Comparison of ENCODE assay signal across 21 cellular contexts in the genomic region with DNA sequence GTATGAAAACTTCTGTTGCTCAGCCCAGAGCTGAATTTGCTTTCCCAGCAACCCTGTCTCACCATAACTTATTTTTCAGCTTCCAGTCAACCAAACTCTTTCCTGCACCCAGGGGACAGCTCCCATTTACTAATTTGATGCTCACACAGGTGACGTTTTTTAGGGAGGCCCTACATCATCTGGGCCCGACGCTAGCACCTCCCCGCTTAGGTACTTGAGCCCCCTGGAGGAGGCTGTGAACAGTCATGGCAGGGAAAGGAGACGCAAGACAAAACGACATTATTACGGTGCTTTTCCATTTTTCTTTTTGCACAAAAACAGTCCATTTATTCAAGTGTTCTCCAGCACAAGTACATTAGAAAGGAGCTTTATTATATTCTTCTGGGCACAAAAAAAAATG.
"Had no signal": no experiment of that assay in that cellular context is flagged by ENCODE, and none has a peak within 500 bp of the region (broad histone marks: within the 10 kb centered on the region; RNA-seq: fewer than 3 reads in every experiment).

No MANE protein-coding gene starts in this region.

- H3K36me3 ChIP-seq: breast epithelium had no signal

- FAIRE-seq: endothelial cell of umbilical vein, pancreas had no signal

- H3K4me3 ChIP-seq: ascending aorta, breast epithelium, esophagus muscularis mucosa, mucosa of descending colon, pancreas, testis had no signal

- H3K9me3 Mint-ChIP-seq: activated T-cell treated with anti-CD3 and anti-CD28 coated beads, Interleukin-2, amount 50 U/mL, for 4 hours; memory B cell; naive B cell; stimulated activated effector memory CD8-positive, alpha-beta T cell treated with anti-CD3 and anti-CD28 coated beads, Interleukin-12 subunit alpha, Interleukin-12 subunit beta, amount 100 ng/mL, for 72 hours; type B pancreatic cell had no signal

- H3K9me3 ChIP-seq: ascending aorta, breast epithelium, esophagus muscularis mucosa, mucosa of descending colon, neutrophil, pancreas, testis had no signal

- H3K27me3 ChIP-seq: ascending aorta, breast epithelium, esophagus muscularis mucosa, neutrophil, pancreas, testis had no signal

- H3K4me3 Mint-ChIP-seq: activated T-cell treated with anti-CD3 and anti-CD28 coated beads, Interleukin-2, amount 50 U/mL, for 4 hours; memory B cell; stimulated activated effector memory CD8-positive, alpha-beta T cell treated with anti-CD3 and anti-CD28 coated beads, Interleukin-12 subunit alpha, Interleukin-12 subunit beta, amount 100 ng/mL, for 72 hours; type B pancreatic cell had no signal

- H3K27ac ChIP-seq: ascending aorta, breast epithelium, esophagus muscularis mucosa, neutrophil, pancreas, testis had no signal

- H3K4me1 ChIP-seq: breast epithelium had no signal

- H3K36me3 Mint-ChIP-seq: naive B cell had no signal

- H3K27me3 Mint-ChIP-seq: memory B cell, naive B cell, type B pancreatic cell had no signal

- DNase-seq: activated CD4-positive, alpha-beta T cell treated with anti-CD3 and anti-CD28 coated beads, Interleukin-2, amount 50 U/mL, for 1 hour; activated CD4-positive, CD25-positive, alpha-beta regulatory T cell treated with anti-CD3 and anti-CD28 coated beads, Interleukin-2, amount 50 U/mL, for 72 hours; activated CD8-positive, alpha-beta memory T cell treated with anti-CD3 and anti-CD28 coated beads, Interleukin-2, amount 50 U/mL, for 4 hours; activated effector memory CD4-positive, alpha-beta T cell treated with Interleukin-2 at 50 U/mL for 16 hours; activated naive CD4-positive, alpha-beta T cell treated with anti-CD3 and anti-CD28 coated beads, Interleukin-2, amount 50 U/mL, for 16 hours; activated T-cell treated with anti-CD3 and anti-CD28 coated beads, Interleukin-2, amount 50 U/mL, for 4 hours; effector CD4-positive, alpha-beta T cell; mucosa of descending colon; naive B cell; pancreas; stimulated activated CD4-positive, alpha-beta T cell treated with anti-CD3 and anti-CD28 coated beads, Interleukin-4, amount 100 ng/mL, for 24 hours; testis had no signal

- H3K4me1 Mint-ChIP-seq: memory B cell had no signal

- ATAC-seq: activated T-cell treated with anti-CD3 and anti-CD28 coated beads, Interleukin-2, amount 50 U/mL, for 4 hours; mucosa of descending colon; pancreas; sciatic nerve; stimulated activated effector memory CD8-positive, alpha-beta T cell treated with anti-CD3 and anti-CD28 coated beads, Interleukin-12 subunit alpha, Interleukin-12 subunit beta, amount 100 ng/mL, for 72 hours had no signal

- H3K27ac Mint-ChIP-seq: memory B cell; stimulated activated effector memory CD8-positive, alpha-beta T cell treated with anti-CD3 and anti-CD28 coated beads, Interleukin-12 subunit alpha, Interleukin-12 subunit beta, amount 100 ng/mL, for 72 hours; type B pancreatic cell had no signal
